ENCODE assay signal across 3 cellular contexts in genomic region chr5:91373600-91373999, GRCh38.
A peak's percentile ranks its signal among the peaks of the same experiment; 100 is the strongest.
TF ChIP-seq lines count a peak whose summit lies in the region.

No MANE protein-coding gene starts in this region.

TF ChIP-seq in SK-N-SH, 30 proteins besides CTCF, POLR2A, EP300 and RAD21:
- TF ChIP-seq FOSL2 (IDR thresholded peaks at IDR 0.05; ENCODE audit: borderline replicate concordance, low read depth): no peak
- no peak for TF ChIP-seq FOXJ3 (CRISPR knock-in tag; IDR thresholded peaks at IDR 0.05)
- no peak for TF ChIP-seq MEF2A (IDR thresholded peaks at IDR 0.05; ENCODE audit: borderline replicate concordance, low read depth)

TF ChIP-seq in SK-N-SH treated with all-trans-retinoic acid at 6 μM for 48 hours, 23 proteins besides CTCF, POLR2A, EP300 and RAD21:
- TF ChIP-seq CSRNP3 (CRISPR knock-in tag; IDR thresholded peaks at IDR 0.05) (no peak), POU6F1 (CRISPR knock-in tag; IDR thresholded peaks at IDR 0.05; ENCODE audit: borderline replicate concordance, low read depth) (no peak), TSHZ2 (CRISPR knock-in tag; IDR thresholded peaks at IDR 0.05) (no peak)

TF ChIP-seq in H1, 55 proteins besides CTCF, POLR2A, EP300 and RAD21:
- no peak for TF ChIP-seq SIX5 (IDR thresholded peaks at IDR 0.05; ENCODE audit: low read depth, low read length)
- TF ChIP-seq CHD1 (IDR thresholded peaks at IDR 0.05; ENCODE audit: low read depth, low read length): no peak
- TF ChIP-seq NANOG (IDR thresholded peaks at IDR 0.05; ENCODE audit: insufficient read depth, low read depth, low read length, poor library complexity, severe bottlenecking): no peak
- 0 out of 2 replicates have a peak, but pooled peaks have one; percentile 21 for TF ChIP-seq POLR2AphosphoS5 (IDR thresholded peaks at IDR 0.05; ENCODE audit: low read depth, low read length)
